Comparison of ENCODE assay signal across 8 cellular contexts in the genomic region with DNA sequence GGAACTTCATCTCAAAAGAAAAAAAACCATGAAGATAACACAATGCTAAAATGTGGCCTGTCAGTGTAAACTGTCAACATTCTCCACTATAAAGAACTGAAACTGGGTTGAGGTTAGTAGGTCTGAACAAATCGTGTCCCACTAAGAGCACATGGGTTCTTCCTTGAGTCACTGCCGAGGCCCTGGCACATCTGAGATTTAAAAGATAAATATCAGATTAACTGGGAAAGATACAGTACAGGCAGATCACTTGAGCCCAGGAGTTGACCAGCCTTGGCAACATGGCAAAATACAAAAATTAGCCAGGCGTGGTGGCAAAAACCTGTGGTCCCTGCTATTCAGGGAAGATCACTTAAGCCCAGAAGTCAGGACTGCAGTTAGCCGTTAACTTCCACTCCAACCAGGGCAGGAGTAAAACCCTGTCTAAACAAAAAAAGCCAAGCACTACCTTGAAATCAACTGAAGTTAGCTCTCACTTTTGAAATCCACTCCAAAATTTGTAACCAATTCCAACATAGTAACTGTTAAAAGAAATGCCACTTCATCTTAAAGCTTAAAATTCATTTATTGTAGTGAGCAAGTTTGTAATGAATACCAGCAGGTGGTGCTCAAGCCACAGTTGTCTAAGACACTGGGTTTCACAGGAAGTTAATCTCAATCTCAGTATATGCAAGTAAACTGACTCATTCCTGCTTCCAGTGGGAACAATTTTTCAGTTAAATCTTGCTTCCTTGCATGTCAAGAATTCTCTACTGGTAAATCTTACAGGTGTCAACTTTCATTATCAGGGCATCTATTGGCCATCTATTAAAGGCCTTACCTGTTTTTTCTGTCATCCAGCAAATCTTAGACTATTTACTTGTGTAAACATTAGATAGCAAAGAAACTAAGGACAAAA. TPM values are rescaled to one million over a fixed set of nuclear protein-coding genes. Genes with fewer than 3 reads are reported as not detected.
DNase-seq lines count a peak whose midpoint lies in the region; ATAC-seq and TF ChIP-seq lines count a peak whose summit lies in the region.

No MANE protein-coding gene starts in this region.

- POLR2A ChIA-PET in activated naive CD8-positive, alpha-beta T cell treated with anti-CD3 and anti-CD28 coated beads, Interleukin-2, amount 10 ng/mL, durations not matched to agents 7 days and 5 days (lab: Charles Lee): interaction anchor here (0.6 to 3.4 kb wide), 8 partner anchors 9 to 139 kb away, joined by 3 to 24 read pairs (median 8); partner anchors contain the start of gene SLC17A5

- no peaks in the 10 kb centered on the region for H3K9me3 Mint-ChIP-seq in activated naive CD8-positive, alpha-beta T cell treated with anti-CD3 and anti-CD28 coated beads, Interleukin-2, amount 10 ng/mL, durations not matched to agents 7 days and 5 days

- TF ChIP-seq POLR2A in heart left ventricle (IDR thresholded peaks at IDR 0.05): no peak

- H2AFZ ChIP-seq in DND-41 (ENCODE audit: low read depth, low read length): no peak overlapping the region

- H3K27ac ChIP-seq in DND-41 (ENCODE audit: low read length) (0 out of 2 replicates have a peak overlapping the region, but pooled peaks have one; percentile 21), heart left ventricle (peak overlapping the region in 4 of 12 donors; percentile 6 to 41 (median 33))

- H3K4me3 Mint-ChIP-seq in activated naive CD8-positive, alpha-beta T cell treated with anti-CD3 and anti-CD28 coated beads, Interleukin-2, amount 10 ng/mL, durations not matched to agents 7 days and 5 days: peak overlapping the region; percentile 27

- H3K27me3 Mint-ChIP-seq in activated naive CD8-positive, alpha-beta T cell treated with anti-CD3 and anti-CD28 coated beads, Interleukin-2, amount 10 ng/mL, durations not matched to agents 7 days and 5 days: no peaks in the 10 kb centered on the region

- intact Hi-C loops in heart left ventricle (cut with DNase I): loop anchor here in 9 of 10 donors (1.0 to 10.0 kb wide), 4 partner anchors 95 to 219 kb away; no protein-coding TSS in a partner anchor

- peaks cover 47% of the 10 kb centered on the region for H3K36me3 Mint-ChIP-seq in activated naive CD8-positive, alpha-beta T cell treated with anti-CD3 and anti-CD28 coated beads, Interleukin-2, amount 10 ng/mL, durations not matched to agents 7 days and 5 days

- DNase-seq in DND-41 (peak; percentile 60), heart left ventricle (peak in 4 of 5 donors; percentile 44 to 54 (median 46)), renal cortical epithelial cell (ENCODE audit: low read depth) (peak; percentile 92), 8988T (no peak)
- no peak for DNase-seq in activated naive CD8-positive, alpha-beta T cell treated with anti-CD3 and anti-CD28 coated beads, Interleukin-2, amount 10 ng/mL, durations not matched to agents 7 days and 5 days

- H3K4me1 Mint-ChIP-seq in activated naive CD8-positive, alpha-beta T cell treated with anti-CD3 and anti-CD28 coated beads, Interleukin-2, amount 10 ng/mL, durations not matched to agents 7 days and 5 days: peaks cover 42% of the 10 kb centered on the region

- no peaks in the 10 kb centered on the region for H3K9me3 ChIP-seq in DND-41 (ENCODE audit: insufficient read depth, low read length, severe bottlenecking)
- no peaks in the 10 kb centered on the region for H3K9me3 ChIP-seq in heart left ventricle

- peak overlapping the region; percentile 40; the same call in 1 of the 2 replicates for H3K4me2 ChIP-seq in DND-41 (ENCODE audit: insufficient read depth, low read length)

- H3K36me3 ChIP-seq in DND-41 (ENCODE audit: insufficient read depth, low read length): peaks cover 60% of the 10 kb centered on the region
- peaks cover 2 to 64% (median 57%) of the 10 kb centered on the region in 9 donors for H3K36me3 ChIP-seq in heart left ventricle

- peak; percentile 80 for TF ChIP-seq CTCF in DND-41 (IDR thresholded peaks at IDR 0.05; ENCODE audit: borderline replicate concordance, extremely low read depth, low read length, poor library complexity, severe bottlenecking)
- TF ChIP-seq CTCF in heart left ventricle (IDR thresholded peaks at IDR 0.05): peak; percentile 57 to 82 (median 71)

- peak; percentile 46 for ATAC-seq in DND-41 (ENCODE audit: insufficient read depth, low read depth)
- peak; percentile 35 for ATAC-seq in GM19372 (IDR thresholded peaks at IDR 0.05; ENCODE audit: low read depth, unreplicated experiment)
- peak; percentile 28 for ATAC-seq in HG03469 (IDR thresholded peaks at IDR 0.05; ENCODE audit: unreplicated experiment)
- ATAC-seq in activated naive CD8-positive, alpha-beta T cell treated with anti-CD3 and anti-CD28 coated beads, Interleukin-2, amount 10 ng/mL, durations not matched to agents 7 days and 5 days (ENCODE audit: low read depth): peak; percentile 20
- ATAC-seq in heart left ventricle: peak; percentile 36 to 62 (median 43)

- 46 to 57% (median 51%) methylated on average over 4 of the region's 4 CpGs for WGBS in heart left ventricle, 4 donors

- peak overlapping the region; percentile 35 for H3K27ac Mint-ChIP-seq in activated naive CD8-positive, alpha-beta T cell treated with anti-CD3 and anti-CD28 coated beads, Interleukin-2, amount 10 ng/mL, durations not matched to agents 7 days and 5 days

- H3K9ac ChIP-seq in DND-41 (ENCODE audit: low read depth, low read length): no peak overlapping the region

- H4K20me1 ChIP-seq in DND-41 (ENCODE audit: insufficient read depth, low read length): peaks cover 53% of the 10 kb centered on the region

- peaks cover 41% of the 10 kb centered on the region for H3K79me2 ChIP-seq in DND-41 (ENCODE audit: insufficient read depth, low read length)

- no peak overlapping the region for H3K4me3 ChIP-seq in DND-41 (ENCODE audit: low read depth in 1 of 2, low read length in 2 of 2)
- H3K4me3 ChIP-seq in heart left ventricle: no peak overlapping the region

- H3K27me3 ChIP-seq in DND-41 (ENCODE audit: insufficient read depth, low read length, poor library complexity) (no peaks in the 10 kb centered on the region), heart left ventricle (no peaks in the 10 kb centered on the region)

- H3K4me1 ChIP-seq in DND-41 (ENCODE audit: insufficient read depth, low read length) (peaks cover 32% of the 10 kb centered on the region), heart left ventricle (peaks cover 0 to 48% (median 30%) of the 10 kb centered on the region in 12 donors)

TF ChIP-seq in PFSK-1, 5 proteins besides CTCF, POLR2A, EP300 and RAD21:
- TF ChIP-seq TAF1 (IDR thresholded peaks at IDR 0.05; ENCODE audit: borderline replicate concordance, insufficient read depth, low read length) (no peak), SIN3A (IDR thresholded peaks at IDR 0.05; ENCODE audit: borderline replicate concordance, insufficient read depth, low read length) (peak; percentile 77; the same call in 1 of the 2 replicates), FOXP2 (optimal IDR thresholded peaks at IDR 0.05; ENCODE audit: borderline replicate concordance, extremely low read depth, extremely low read length, insufficient read depth) (no peak), POLR2AphosphoS5 (IDR thresholded peaks at IDR 0.05; ENCODE audit: low read depth, low read length) (peak; percentile 96)
- TF ChIP-seq, protein P1, sequence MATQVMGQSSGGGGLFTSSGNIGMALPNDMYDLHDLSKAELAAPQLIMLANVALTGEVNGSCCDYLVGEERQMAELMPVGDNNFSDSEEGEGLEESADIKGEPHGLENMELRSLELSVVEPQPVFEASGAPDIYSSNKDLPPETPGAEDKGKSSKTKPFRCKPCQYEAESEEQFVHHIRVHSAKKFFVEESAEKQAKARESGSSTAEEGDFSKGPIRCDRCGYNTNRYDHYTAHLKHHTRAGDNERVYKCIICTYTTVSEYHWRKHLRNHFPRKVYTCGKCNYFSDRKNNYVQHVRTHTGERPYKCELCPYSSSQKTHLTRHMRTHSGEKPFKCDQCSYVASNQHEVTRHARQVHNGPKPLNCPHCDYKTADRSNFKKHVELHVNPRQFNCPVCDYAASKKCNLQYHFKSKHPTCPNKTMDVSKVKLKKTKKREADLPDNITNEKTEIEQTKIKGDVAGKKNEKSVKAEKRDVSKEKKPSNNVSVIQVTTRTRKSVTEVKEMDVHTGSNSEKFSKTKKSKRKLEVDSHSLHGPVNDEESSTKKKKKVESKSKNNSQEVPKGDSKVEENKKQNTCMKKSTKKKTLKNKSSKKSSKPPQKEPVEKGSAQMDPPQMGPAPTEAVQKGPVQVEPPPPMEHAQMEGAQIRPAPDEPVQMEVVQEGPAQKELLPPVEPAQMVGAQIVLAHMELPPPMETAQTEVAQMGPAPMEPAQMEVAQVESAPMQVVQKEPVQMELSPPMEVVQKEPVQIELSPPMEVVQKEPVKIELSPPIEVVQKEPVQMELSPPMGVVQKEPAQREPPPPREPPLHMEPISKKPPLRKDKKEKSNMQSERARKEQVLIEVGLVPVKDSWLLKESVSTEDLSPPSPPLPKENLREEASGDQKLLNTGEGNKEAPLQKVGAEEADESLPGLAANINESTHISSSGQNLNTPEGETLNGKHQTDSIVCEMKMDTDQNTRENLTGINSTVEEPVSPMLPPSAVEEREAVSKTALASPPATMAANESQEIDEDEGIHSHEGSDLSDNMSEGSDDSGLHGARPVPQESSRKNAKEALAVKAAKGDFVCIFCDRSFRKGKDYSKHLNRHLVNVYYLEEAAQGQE (IDR thresholded peaks at IDR 0.05; ENCODE audit: insufficient read depth in 1 of 2, low read depth in 2 of 2, low read length in 2 of 2): no peak

RNA-seq across cellular contexts. Expression of gene EEF1A1, which starts 5.4 kb away (rescaled TPM):
- 12,894 TPM for polyA plus RNA-seq in PFSK-1 (2012; ENCODE audit: insufficient read length, low read depth)
- 1,000 to 10,000 TPM; 8,804 to 9,235 TPM for total RNA-seq in activated naive CD8-positive, alpha-beta T cell treated with anti-CD3 and anti-CD28 coated beads, Interleukin-2, amount 10 ng/mL, durations not matched to agents 7 days and 5 days
- 1,000 to 10,000 TPM in 8 of 9 donors, 100 to 1,000 TPM in 1; 975 to 3,337 (median 1,528) TPM for total RNA-seq in heart left ventricle
- 1,000 to 10,000 TPM in 1 of 2 donors, 100 to 1,000 TPM in 1; 743 to 4,205 TPM for polyA plus RNA-seq in heart left ventricle
- total RNA-seq in renal cortical epithelial cell: 25,091 and 26,411 TPM in 2 replicates

RNA-seq across cellular contexts. Expression of gene MTO1, which starts 53.9 kb away (rescaled TPM):
- 41.7 TPM for polyA plus RNA-seq in PFSK-1 (2012; ENCODE audit: insufficient read length, low read depth)
- 10 to 100 TPM; 65.4 to 70.4 TPM for total RNA-seq in activated naive CD8-positive, alpha-beta T cell treated with anti-CD3 and anti-CD28 coated beads, Interleukin-2, amount 10 ng/mL, durations not matched to agents 7 days and 5 days
- total RNA-seq in heart left ventricle: 10 to 100 TPM; 18.8 to 32.2 (median 23.7) TPM
- 10 to 100 TPM in 1 of 2 donors, 1 to 10 TPM in 1; 8.6 to 19.4 TPM for polyA plus RNA-seq in heart left ventricle
- 29.6 and 44.6 TPM in 2 replicates for total RNA-seq in renal cortical epithelial cell

Comparison
In these comparisons a context has a peak if more than half of its experiments do, and no peak if none do; other contexts are left out.
1. DNase-seq: peak in DND-41 (single experiment), heart left ventricle (4 of 5) and renal cortical epithelial cell (single experiment); none in activated naive CD8-positive, alpha-beta T cell treated with anti-CD3 and anti-CD28 coated beads, Interleukin-2, amount 10 ng/mL, durations not matched to agents 7 days and 5 days (single experiment) and 8988T (single experiment).
2. Peak in every context shown above with its lines, with median percentiles within 50 percentile points of each other: ATAC-seq.